In genomic region chr1:234990328-234990675, GRCh38 we compare ENCODE assay signal across 1 cellular context.
TF ChIP-seq lines count a peak whose summit lies in the region.

No MANE protein-coding gene starts in this region.

TF ChIP-seq in IMR-90, 13 proteins besides CTCF, POLR2A, EP300 and RAD21 (continued from another document):
- no peak for TF ChIP-seq USF2 (IDR thresholded peaks at IDR 0.05; ENCODE audit: low read depth, low read length)
- TF ChIP-seq ELK1 (IDR thresholded peaks at IDR 0.05; ENCODE audit: borderline replicate concordance, low read depth, low read length) = no peak
- TF ChIP-seq RCOR1 (IDR thresholded peaks at IDR 0.05; ENCODE audit: insufficient replicate concordance, low read length) = no peak
- no peak for TF ChIP-seq CEBPB (IDR thresholded peaks at IDR 0.05; ENCODE audit: low read depth, low read length)
